Comparison of ENCODE assay signal across 30 cellular contexts in genomic region chr5:74164725-74165226, GRCh38.
A peak's percentile ranks its signal among the peaks of the same experiment; 100 is the strongest.
DNase-seq lines count a peak whose midpoint lies in the region; ATAC-seq and TF ChIP-seq lines count a peak whose summit lies in the region.
"Had no signal": no experiment of that assay in that cellular context is flagged by ENCODE, and none has a peak within 500 bp of the region (broad histone marks: within the 10 kb centered on the region; RNA-seq: fewer than 3 reads in every experiment).

No MANE protein-coding gene starts in this region.

- H3K27ac Mint-ChIP-seq in endodermal cell, result no peak overlapping the region
- H3K27ac Mint-ChIP-seq: activated CD4-positive, alpha-beta T cell treated with anti-CD3 and anti-CD28 coated beads, Interleukin-2, amount 10 ng/mL, durations not matched to agents 7 days and 5 days; activated naive CD8-positive, alpha-beta T cell treated with anti-CD3 and anti-CD28 coated beads, Interleukin-2, amount 50 U/mL, for 24 hours; activated T-cell treated with anti-CD3 and anti-CD28 coated beads, Interleukin-2, amount 50 U/mL, for 24 hours; effector memory CD8-positive, alpha-beta T cell; memory B cell had no signal

- H3K4me3 Mint-ChIP-seq in endodermal cell, result no peak overlapping the region
- H3K4me3 Mint-ChIP-seq: activated CD4-positive, alpha-beta T cell treated with anti-CD3 and anti-CD28 coated beads, Interleukin-2, amount 10 ng/mL, durations not matched to agents 7 days and 5 days; activated naive CD8-positive, alpha-beta T cell treated with anti-CD3 and anti-CD28 coated beads, Interleukin-2, amount 50 U/mL, for 24 hours; activated T-cell treated with anti-CD3 and anti-CD28 coated beads, Interleukin-2, amount 50 U/mL, for 24 hours; CD4-positive, CD25-positive, alpha-beta regulatory T cell; central memory CD8-positive, alpha-beta T cell; effector memory CD8-positive, alpha-beta T cell; memory B cell had no signal

- H3K4me1 Mint-ChIP-seq in endodermal cell, result peaks cover 3% of the 10 kb centered on the region
- H3K4me1 Mint-ChIP-seq: activated naive CD8-positive, alpha-beta T cell treated with anti-CD3 and anti-CD28 coated beads, Interleukin-2, amount 50 U/mL, for 24 hours; CD4-positive, CD25-positive, alpha-beta regulatory T cell; central memory CD8-positive, alpha-beta T cell; memory B cell had no signal

- H3K9me3 ChIP-seq in endodermal cell (ENCODE audit: control insufficient read depth, low read length), result no peaks in the 10 kb centered on the region
- H3K9me3 ChIP-seq: Peyer's patch, SJCRH30, upper lobe of right lung had no signal

- H3K9ac ChIP-seq in endodermal cell (ENCODE audit: extremely low read depth, low read length, poor library complexity, severe bottlenecking), result no peak overlapping the region
- H3K9ac ChIP-seq: parathyroid adenoma had no signal

- H3K36me3 ChIP-seq in endodermal cell (ENCODE audit: control insufficient read depth, insufficient read depth, low read length), result no peaks in the 10 kb centered on the region
- H3K36me3 ChIP-seq: Peyer's patch, SJCRH30, upper lobe of right lung had no signal

- TF ChIP-seq CTCF in endodermal cell (conservative IDR thresholded peaks at IDR 0.05), result no peak

- no peaks in the 10 kb centered on the region for H3K4me1 ChIP-seq in endodermal cell (ENCODE audit: control insufficient read depth, insufficient read depth, low read length)
- H3K4me1 ChIP-seq: parathyroid adenoma, Peyer's patch, upper lobe of right lung had no signal

- H3K27me3 Mint-ChIP-seq in endodermal cell (ENCODE audit: insufficient read depth), result no peaks in the 10 kb centered on the region

- H3K4me3 ChIP-seq in endodermal cell (ENCODE audit: low read length), result no peak overlapping the region
- H3K4me3 ChIP-seq: Peyer's patch, SJCRH30, upper lobe of right lung had no signal

- ATAC-seq in Right ventricle myocardium inferior, result peak; percentile 84
- ATAC-seq in left ventricle myocardium superior, result peak; percentile 94
- ATAC-seq in GM18907 (IDR thresholded peaks at IDR 0.05; ENCODE audit: unreplicated experiment), result no peak
- no peak for ATAC-seq in HG03025 (IDR thresholded peaks at IDR 0.05; ENCODE audit: low FRiP score, unreplicated experiment)
- no peak for ATAC-seq in GM21717 (IDR thresholded peaks at IDR 0.05; ENCODE audit: unreplicated experiment)
- ATAC-seq: activated naive CD8-positive, alpha-beta T cell treated with anti-CD3 and anti-CD28 coated beads, Interleukin-2, amount 50 U/mL, for 24 hours; effector memory CD8-positive, alpha-beta T cell; foreskin keratinocyte; stimulated activated naive CD8-positive, alpha-beta T cell treated with anti-CD3 and anti-CD28 coated beads, Interleukin-15, Interleukin-2, amounts not matched to agents 100 U/mL and 50 U/mL, for 24 hours; upper lobe of right lung had no signal

- no peaks in the 10 kb centered on the region for H3K36me3 Mint-ChIP-seq in endodermal cell (ENCODE audit: low read depth)
- H3K36me3 Mint-ChIP-seq: CD4-positive, CD25-positive, alpha-beta regulatory T cell; memory B cell had no signal

- H3K9me3 Mint-ChIP-seq in endodermal cell, result no peaks in the 10 kb centered on the region
- H3K9me3 Mint-ChIP-seq: activated CD4-positive, alpha-beta T cell treated with anti-CD3 and anti-CD28 coated beads, Interleukin-2, amount 10 ng/mL, durations not matched to agents 7 days and 5 days; activated naive CD8-positive, alpha-beta T cell treated with anti-CD3 and anti-CD28 coated beads, Interleukin-2, amount 50 U/mL, for 24 hours; activated T-cell treated with anti-CD3 and anti-CD28 coated beads, Interleukin-2, amount 50 U/mL, for 24 hours; central memory CD8-positive, alpha-beta T cell; effector memory CD8-positive, alpha-beta T cell; memory B cell had no signal

- 92 to 100% methylated on average over 2 to 3 of the region's 3 CpGs for WGBS in endodermal cell (ENCODE audit: insufficient coverage in 1 of 2, insufficient read length in 1 of 2), 2 experiments

- no peaks in the 10 kb centered on the region for H3K27me3 ChIP-seq in endodermal cell (ENCODE audit: control insufficient read depth, insufficient read depth, low read length, poor library complexity, severe bottlenecking)
- H3K27me3 ChIP-seq: foreskin keratinocyte, Peyer's patch, SJCRH30, upper lobe of right lung had no signal

- peak overlapping the region; percentile 60 for H3K27ac ChIP-seq in endodermal cell (ENCODE audit: low read depth, low read length)
- H3K27ac ChIP-seq: foreskin keratinocyte, HL-60, parathyroid adenoma, Peyer's patch, SJCRH30, upper lobe of right lung had no signal

- intact Hi-C loops in Right ventricle myocardium inferior (cut with DNase I) (loop anchor here (10.0 kb wide), 1 partner anchor 480 kb away; the partner anchor contains the start of gene ENC1), cardiac septum (cut with DNase I) (no loop called here), left ventricle myocardium superior (cut with micrococcal nuclease) (no loop called here)

- DNase-seq in Right ventricle myocardium inferior (ENCODE audit: missing footprints), result no peak
- DNase-seq in cardiac septum (ENCODE audit: low spot score), result no peak
- no peak for DNase-seq in endodermal cell
- DNase-seq in left ventricle myocardium superior, result peak; percentile 43
- DNase-seq in activated CD4-positive, alpha-beta T cell treated with anti-CD3 and anti-CD28 coated beads for 48 hours, result no peak
- DNase-seq: activated CD4-positive, alpha-beta T cell treated with anti-CD3 and anti-CD28 coated beads, Interleukin-2, amount 10 ng/mL, durations not matched to agents 7 days and 5 days; activated gamma-delta T cell treated with Interleukin-2 at 50 U/mL for 16 hours; activated naive CD8-positive, alpha-beta T cell treated with anti-CD3 and anti-CD28 coated beads, Interleukin-2, amount 50 U/mL, for 24 hours; activated T-cell treated with anti-CD3 and anti-CD28 coated beads, Interleukin-2, amount 50 U/mL, for 24 hours; Calu3; CD4-positive, CD25-positive, alpha-beta regulatory T cell; effector memory CD8-positive, alpha-beta T cell; foreskin keratinocyte; hippocampal formation; KG1; NCI-H1105; NCI-H187 treated with DMSO at 0.1 percent for 48 hours; NCI-H526 treated with DMSO at 0.1 percent for 48 hours; Peyer's patch; SJCRH30; stimulated activated CD4-positive, alpha-beta T cell treated with anti-CD3 and anti-CD28 coated beads, Interleukin-2, amount 100 ng/mL, for 24 hours; stimulated activated naive CD8-positive, alpha-beta T cell treated with anti-CD3 and anti-CD28 coated beads, Interleukin-15, Interleukin-2, amounts not matched to agents 100 U/mL and 50 U/mL, for 24 hours; upper lobe of right lung had no signal

Comparison
In these comparisons a context has a peak if more than half of its experiments do, and no peak if none do; other contexts are left out.
1. ATAC-seq: peak in Right ventricle myocardium inferior (single experiment) and left ventricle myocardium superior (single experiment); none in GM18907 (single experiment), HG03025 (single experiment) and GM21717 (single experiment).